Comparison of ENCODE assay signal across 11 cellular contexts in genomic region chr18:58202406-58202730, GRCh38.
DNase-seq lines count a peak whose midpoint lies in the region; ATAC-seq and TF ChIP-seq lines count a peak whose summit lies in the region.
"Had no signal": no experiment of that assay in that cellular context is flagged by ENCODE, and none has a peak within 500 bp of the region (broad histone marks: within the 10 kb centered on the region; RNA-seq: fewer than 3 reads in every experiment).

No MANE protein-coding gene starts in this region.

- H2BK120ac ChIP-seq in trophoblast cell (ENCODE audit: insufficient read depth, low read length, poor library complexity) = no peak overlapping the region

- H3K9me3 Mint-ChIP-seq in endothelial cell (ENCODE audit: unreplicated experiment) = no peaks in the 10 kb centered on the region

- ATAC-seq in HG03196 (IDR thresholded peaks at IDR 0.05; ENCODE audit: unreplicated experiment) (no peak), GM18858 (IDR thresholded peaks at IDR 0.05; ENCODE audit: unreplicated experiment) (no peak), GM18519 (IDR thresholded peaks at IDR 0.05; ENCODE audit: low FRiP score, unreplicated experiment) (no peak)

- peak overlapping the region; percentile 35 for H3K4me3 Mint-ChIP-seq in endothelial cell (ENCODE audit: unreplicated experiment)

- no peak overlapping the region for H3K4ac ChIP-seq in trophoblast cell (ENCODE audit: low read depth, low read length)

- H3K79me1 ChIP-seq in trophoblast cell (ENCODE audit: low read length) = no peaks in the 10 kb centered on the region

- peak overlapping the region; percentile 70 for H3K27ac Mint-ChIP-seq in endothelial cell (ENCODE audit: unreplicated experiment)

- no peak overlapping the region for H2AK5ac ChIP-seq in trophoblast cell (ENCODE audit: low read length)

- H3K27me3 Mint-ChIP-seq in endothelial cell (ENCODE audit: unreplicated experiment) = no peaks in the 10 kb centered on the region

- no peak overlapping the region for H3K14ac ChIP-seq in trophoblast cell (ENCODE audit: low read length)

- H3K9me3 ChIP-seq in trophoblast cell (ENCODE audit: insufficient read depth, low read depth, low read length) = no peaks in the 10 kb centered on the region

- H4K8ac ChIP-seq in trophoblast cell (ENCODE audit: low read depth, low read length) = no peak overlapping the region

- H3K9ac ChIP-seq in trophoblast cell (ENCODE audit: low read length) = no peak overlapping the region
- H3K9ac ChIP-seq: parathyroid adenoma had no signal

- H3K18ac ChIP-seq in trophoblast cell (ENCODE audit: low read length) = no peak overlapping the region

- peaks cover 0 to 3% of the 10 kb centered on the region in 2 experiments for H3K4me1 ChIP-seq in trophoblast cell (ENCODE audit: control insufficient read depth in 1 of 2, insufficient read depth in 2 of 2, low read length in 2 of 2)
- H3K4me1 ChIP-seq: parathyroid adenoma had no signal

- no peak overlapping the region for H3K27ac ChIP-seq in trophoblast cell (ENCODE audit: low read depth, low read length)
- H3K27ac ChIP-seq: parathyroid adenoma had no signal

- no peak for TF ChIP-seq CTCF in endothelial cell (IDR thresholded peaks at IDR 0.05; ENCODE audit: unreplicated experiment)

- no peaks in the 10 kb centered on the region for H3K36me3 ChIP-seq in trophoblast cell (ENCODE audit: control insufficient read depth in 1 of 2, insufficient read depth in 2 of 2, low read length in 2 of 2)

- H4K91ac ChIP-seq in trophoblast cell (ENCODE audit: low read depth, low read length) = no peak overlapping the region

- H3K79me2 ChIP-seq in trophoblast cell (ENCODE audit: control insufficient read depth, insufficient read depth, low read length, poor library complexity) = no peaks in the 10 kb centered on the region

- no CpG with 5 or more reads among the region's 5 CpGs for WGBS in trophoblast cell (ENCODE audit: extremely low coverage, insufficient coverage, insufficient read length)

- H2BK12ac ChIP-seq in trophoblast cell (ENCODE audit: low read length) = no peak overlapping the region

- no peak overlapping the region for H3K23ac ChIP-seq in trophoblast cell (ENCODE audit: low read length)

- no peaks in the 10 kb centered on the region for H3K36me3 Mint-ChIP-seq in endothelial cell (ENCODE audit: low read depth, unreplicated experiment)

- H4K12ac ChIP-seq in trophoblast cell (ENCODE audit: low read depth, low read length) = no peak overlapping the region

- H3K4me2 ChIP-seq in trophoblast cell (ENCODE audit: low read length) = no peak overlapping the region

- peaks cover 21% of the 10 kb centered on the region for H3K4me1 Mint-ChIP-seq in endothelial cell (ENCODE audit: unreplicated experiment)

- DNase-seq in EL (peak; percentile 78), NCI-H510A treated with DMSO at 0.1 percent for 48 hours (lab: John Stamatoyannopoulos, UW) (peak; percentile 98), endothelial cell (ENCODE audit: low spot score) (no peak), trophoblast cell (peak; percentile 62 to 67), retina (no peak)
- DNase-seq: hypothalamus, MV-4-11 had no signal

- no peak overlapping the region for H3K4me3 ChIP-seq in trophoblast cell (ENCODE audit: low read depth, low read length)

- H2AFZ ChIP-seq in trophoblast cell (ENCODE audit: insufficient read depth, low read length, poor library complexity) = no peak overlapping the region
- H2AFZ ChIP-seq: parathyroid adenoma had no signal

- no peak overlapping the region for H2BK5ac ChIP-seq in trophoblast cell (ENCODE audit: low read depth, low read length, poor library complexity)

- H3K27me3 ChIP-seq in trophoblast cell (ENCODE audit: insufficient read depth, low read length) = no peaks in the 10 kb centered on the region

Comparison
In these comparisons a context has a peak if more than half of its experiments do, and no peak if none do; other contexts are left out.
1. DNase-seq: peak in EL (single experiment), NCI-H510A treated with DMSO at 0.1 percent for 48 hours (single experiment) and trophoblast cell (2 of 2); none in endothelial cell (single experiment) and retina (single experiment).